Comparison of ENCODE assay signal across 22 cellular contexts in genomic region chr7:1031716-1032455, GRCh38. TPM values are rescaled to one million over a fixed set of nuclear protein-coding genes. Genes with fewer than 3 reads are reported as not detected.
"Had no signal": no experiment of that assay in that cellular context is flagged by ENCODE, and none has a peak within 500 bp of the region (broad histone marks: within the 10 kb centered on the region; RNA-seq: fewer than 3 reads in every experiment).

No MANE protein-coding gene starts in this region.

- H3K27ac ChIP-seq: HL-60, SJSA1, SK-N-MC had no signal

- H3K27me3 ChIP-seq: SJSA1 had no signal

- H3K9me3 ChIP-seq: SJSA1 had no signal

- DNase-seq: KBM-7, MV-4-11, NCI-H1048, NCI-H1105, NCI-H1417, NCI-H1436 treated with DMSO at 0.1 percent for 48 hours, NCI-H1694, NCI-H187 treated with DMSO at 0.1 percent for 48 hours, NCI-H2029 treated with DMSO at 0.1 percent for 48 hours, NCI-H2107, NCI-H2227 treated with DMSO at 0.1 percent for 48 hours, NCI-H524, NCI-H526 treated with DMSO at 0.1 percent for 48 hours, NCI-H748 treated with DMSO at 0.1 percent for 48 hours, Right ventricle myocardium superior, RPMI8226, SIG-M5 had no signal

- H3K4me3 ChIP-seq: SJSA1, SK-N-MC had no signal

RNA-seq across cellular contexts. Expression of gene GPR146, which starts 12.5 kb away (rescaled TPM):
- total RNA-seq: MCF 10A had no signal

RNA-seq across cellular contexts. Expression of gene CYP2W1, which starts 48.9 kb away (rescaled TPM):
- total RNA-seq: LHCN-M2, MCF 10A, Right ventricle myocardium superior, SJSA1 had no signal

RNA-seq across cellular contexts. Expression of gene GPER1, which starts 56.0 kb away (rescaled TPM):
- total RNA-seq: SJSA1 had no signal
